In the genomic region with DNA sequence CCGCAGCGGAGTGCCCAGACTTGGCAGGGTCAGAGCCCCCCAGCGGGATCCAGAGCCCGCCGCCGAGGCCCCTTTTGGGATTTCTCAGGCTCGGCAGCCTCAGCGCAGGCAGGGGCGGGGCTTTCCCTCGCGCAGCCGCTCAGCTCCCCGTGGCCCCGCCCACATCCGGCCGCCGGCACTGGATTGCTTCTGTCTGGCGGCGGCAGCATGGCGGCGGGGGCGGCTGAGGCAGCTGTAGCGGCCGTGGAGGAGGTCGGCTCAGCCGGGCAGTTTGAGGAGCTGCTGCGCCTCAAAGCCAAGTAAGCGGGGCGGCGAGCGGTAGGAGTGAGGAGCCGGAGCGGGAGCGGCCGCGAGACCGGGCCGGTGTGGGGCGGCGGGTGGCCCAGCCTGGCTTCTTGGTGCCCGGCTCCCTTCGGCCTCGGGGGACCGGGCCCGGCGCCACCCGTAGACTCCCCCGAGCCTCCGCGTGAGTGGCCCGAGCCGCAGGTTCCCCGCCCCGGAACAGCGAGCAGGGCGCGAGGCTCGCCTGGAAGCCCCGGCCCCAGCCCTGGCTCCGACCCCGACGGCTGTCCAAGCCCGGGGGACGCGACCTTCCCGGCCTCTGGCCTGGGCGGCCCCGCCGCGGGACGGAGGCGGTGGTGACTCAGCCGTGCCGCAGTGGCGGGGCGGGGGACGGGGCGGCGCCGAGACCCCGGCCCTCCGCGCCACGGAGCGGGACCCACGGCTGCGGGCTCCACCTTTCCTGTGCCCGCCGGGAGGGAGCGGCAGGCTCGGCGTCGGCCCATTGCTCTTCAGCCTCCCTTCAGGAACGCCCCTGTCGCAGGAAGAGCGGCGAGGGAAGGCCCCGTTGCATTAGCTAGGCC, we compare ENCODE assay signal across 8 cellular contexts. TPM values are rescaled to one million over a fixed set of nuclear protein-coding genes. Genes with fewer than 3 reads are reported as not detected.
DNase-seq lines count a peak whose midpoint lies in the region; ATAC-seq and TF ChIP-seq lines count a peak whose summit lies in the region.

A gene (plus strand): TSS at position 178 of the 863 bp plus-strand sequence. CDS start 30 bp downstream, at position 208.

- peaks cover 56% of the 10 kb centered on the region for H3K79me2 ChIP-seq in DND-41 (ENCODE audit: insufficient read depth, low read length)
- peaks cover 42% of the 10 kb centered on the region for H3K79me2 ChIP-seq in neural cell (replicated peaks; ENCODE audit: insufficient read depth, low read length)

- H3K4me1 ChIP-seq in DND-41 (ENCODE audit: insufficient read depth, low read length) (peaks cover 42% of the 10 kb centered on the region), RWPE2 (ENCODE audit: insufficient read depth, poor library complexity, severe bottlenecking) (peaks cover 29% of the 10 kb centered on the region), stomach (peaks cover 24 to 54% (median 43%) of the 10 kb centered on the region in 4 donors)

- no peaks in the 10 kb centered on the region for H3K27me3 ChIP-seq in DND-41 (ENCODE audit: insufficient read depth, low read length, poor library complexity)
- no peaks in the 10 kb centered on the region for H3K27me3 ChIP-seq in RWPE2 (ENCODE audit: insufficient read depth, poor library complexity, severe bottlenecking)
- no peaks in the 10 kb centered on the region for H3K27me3 ChIP-seq in neural cell (ENCODE audit: insufficient read depth, low read depth, low read length)
- peaks cover 0 to 8% (median 0%) of the 10 kb centered on the region in 3 donors for H3K27me3 ChIP-seq in stomach

- intact Hi-C loops in stomach (cut with DNase I; ENCODE audit: low total_unique reads): no loop called here

- DNase-seq in DND-41 (peak; percentile 88), KG1 (lab: John Stamatoyannopoulos, UW) (peak; percentile 69), RWPE2 (ENCODE audit: low spot score) (peak; percentile 85), activated gamma-delta T cell (lab: John Stamatoyannopoulos, UW) (peak; percentile 82), fibroblast of the conjunctiva (ENCODE audit: low read depth) (peak; percentile 52), stomach (peak; percentile 92)

- H3K9me2 ChIP-seq in neural cell (ENCODE audit: insufficient read depth, low read length): no peaks in the 10 kb centered on the region

- H2AFZ ChIP-seq in DND-41 (ENCODE audit: low read depth, low read length) (peak within 1 kb of the TSS; percentile 99), neural cell (ENCODE audit: low read depth, low read length) (peak within 1 kb of the TSS; percentile 96)

- peak within 1 kb of the TSS; percentile 81 for H3K27ac ChIP-seq in DND-41 (ENCODE audit: low read length)
- H3K27ac ChIP-seq in RWPE2 (ENCODE audit: poor library complexity, severe bottlenecking): peak within 1 kb of the TSS; percentile 78
- H3K27ac ChIP-seq in neural cell (ENCODE audit: low read length): peak within 1 kb of the TSS; percentile 67
- peak within 1 kb of the TSS; percentile 88 to 91 (median 89) for H3K27ac ChIP-seq in stomach

- H3K9ac ChIP-seq in DND-41 (ENCODE audit: low read depth, low read length): peak within 1 kb of the TSS; percentile 90
- H3K9ac ChIP-seq in neural cell (ENCODE audit: low read length): peak within 1 kb of the TSS; percentile 79

- TF ChIP-seq RAD21 in neural cell (conservative IDR thresholded peaks at IDR 0.05): peak; percentile 37

- H3K36me3 ChIP-seq in DND-41 (ENCODE audit: insufficient read depth, low read length): peaks cover 12% of the 10 kb centered on the region
- peaks cover 37% of the 10 kb centered on the region for H3K36me3 ChIP-seq in RWPE2 (ENCODE audit: low read depth)
- H3K36me3 ChIP-seq in neural cell (ENCODE audit: insufficient read depth, low read length): no peaks in the 10 kb centered on the region
- H3K36me3 ChIP-seq in stomach: no peaks in the 10 kb centered on the region

- TF ChIP-seq CTCF in DND-41 (IDR thresholded peaks at IDR 0.05; ENCODE audit: borderline replicate concordance, extremely low read depth, low read length, poor library complexity, severe bottlenecking) (no peak), RWPE2 (IDR thresholded peaks at IDR 0.05; ENCODE audit: poor library complexity, severe bottlenecking) (no peak), neural cell (IDR thresholded peaks at IDR 0.05; ENCODE audit: poor library complexity, severe bottlenecking) (no peak), stomach (IDR thresholded peaks at IDR 0.05) (no peak)

- H3K9me3 ChIP-seq in DND-41 (ENCODE audit: insufficient read depth, low read length, severe bottlenecking) (no peaks in the 10 kb centered on the region), RWPE2 (ENCODE audit: severe bottlenecking) (no peaks in the 10 kb centered on the region), neural cell (ENCODE audit: low read length) (no peaks in the 10 kb centered on the region), stomach (no peaks in the 10 kb centered on the region)

- no peaks in the 10 kb centered on the region for H3F3A ChIP-seq in neural cell (ENCODE audit: insufficient read depth, low read length, poor library complexity, severe bottlenecking)

- TF ChIP-seq POLR2A in stomach (IDR thresholded peaks at IDR 0.05): no peak

- H4K20me1 ChIP-seq in DND-41 (ENCODE audit: insufficient read depth, low read length) (peaks cover 39% of the 10 kb centered on the region), neural cell (ENCODE audit: insufficient read depth) (no peaks in the 10 kb centered on the region)

- H3K4me3 ChIP-seq in DND-41 (ENCODE audit: low read depth in 1 of 2, low read length in 2 of 2) (peak within 1 kb of the TSS; percentile 98 to 99), RWPE2 (ENCODE audit: severe bottlenecking) (peak within 1 kb of the TSS; percentile 87), neural cell (ENCODE audit: low read length) (peak within 1 kb of the TSS; percentile 91), stomach (peak within 1 kb of the TSS; percentile 98 to 100 (median 98))

- 0 to 1% (median 0%) methylated on average over 24 to 98 of the region's 98 CpGs for WGBS in stomach, 5 donors

- H3K4me2 ChIP-seq in DND-41 (ENCODE audit: insufficient read depth, low read length) (peak within 1 kb of the TSS; percentile 99), neural cell (ENCODE audit: low read length) (peak within 1 kb of the TSS; percentile 93)

- ATAC-seq in DND-41 (ENCODE audit: insufficient read depth, low read depth): peak; percentile 88
- peak; percentile 79 for ATAC-seq in GM21619 (IDR thresholded peaks at IDR 0.05; ENCODE audit: unreplicated experiment)
- ATAC-seq in RWPE2 (ENCODE audit: low read depth): peak; percentile 75

- peak; percentile 29 for TF ChIP-seq EP300 in neural cell (conservative IDR thresholded peaks at IDR 0.05; ENCODE audit: poor library complexity, severe bottlenecking)
- TF ChIP-seq EP300 in stomach (IDR thresholded peaks at IDR 0.05): no peak

TF ChIP-seq in neural cell, 6 proteins besides CTCF, POLR2A, EP300 and RAD21:
- peak; percentile 91 for TF ChIP-seq POLR2AphosphoS5 (IDR thresholded peaks at IDR 0.05)
- peak; percentile 34 for TF ChIP-seq SMC3 (conservative IDR thresholded peaks at IDR 0.05; ENCODE audit: poor library complexity)
- TF ChIP-seq TAF1 (IDR thresholded peaks at IDR 0.05; ENCODE audit: low read depth): peak; percentile 91
- TF ChIP-seq EZH2 (IDR thresholded peaks at IDR 0.05; ENCODE audit: borderline replicate concordance, insufficient read depth, low read length, poor library complexity, severe bottlenecking): no peak
- peak; percentile 92 for TF ChIP-seq MXI1 (conservative IDR thresholded peaks at IDR 0.05; ENCODE audit: poor library complexity, severe bottlenecking)
- TF ChIP-seq, protein P1, sequence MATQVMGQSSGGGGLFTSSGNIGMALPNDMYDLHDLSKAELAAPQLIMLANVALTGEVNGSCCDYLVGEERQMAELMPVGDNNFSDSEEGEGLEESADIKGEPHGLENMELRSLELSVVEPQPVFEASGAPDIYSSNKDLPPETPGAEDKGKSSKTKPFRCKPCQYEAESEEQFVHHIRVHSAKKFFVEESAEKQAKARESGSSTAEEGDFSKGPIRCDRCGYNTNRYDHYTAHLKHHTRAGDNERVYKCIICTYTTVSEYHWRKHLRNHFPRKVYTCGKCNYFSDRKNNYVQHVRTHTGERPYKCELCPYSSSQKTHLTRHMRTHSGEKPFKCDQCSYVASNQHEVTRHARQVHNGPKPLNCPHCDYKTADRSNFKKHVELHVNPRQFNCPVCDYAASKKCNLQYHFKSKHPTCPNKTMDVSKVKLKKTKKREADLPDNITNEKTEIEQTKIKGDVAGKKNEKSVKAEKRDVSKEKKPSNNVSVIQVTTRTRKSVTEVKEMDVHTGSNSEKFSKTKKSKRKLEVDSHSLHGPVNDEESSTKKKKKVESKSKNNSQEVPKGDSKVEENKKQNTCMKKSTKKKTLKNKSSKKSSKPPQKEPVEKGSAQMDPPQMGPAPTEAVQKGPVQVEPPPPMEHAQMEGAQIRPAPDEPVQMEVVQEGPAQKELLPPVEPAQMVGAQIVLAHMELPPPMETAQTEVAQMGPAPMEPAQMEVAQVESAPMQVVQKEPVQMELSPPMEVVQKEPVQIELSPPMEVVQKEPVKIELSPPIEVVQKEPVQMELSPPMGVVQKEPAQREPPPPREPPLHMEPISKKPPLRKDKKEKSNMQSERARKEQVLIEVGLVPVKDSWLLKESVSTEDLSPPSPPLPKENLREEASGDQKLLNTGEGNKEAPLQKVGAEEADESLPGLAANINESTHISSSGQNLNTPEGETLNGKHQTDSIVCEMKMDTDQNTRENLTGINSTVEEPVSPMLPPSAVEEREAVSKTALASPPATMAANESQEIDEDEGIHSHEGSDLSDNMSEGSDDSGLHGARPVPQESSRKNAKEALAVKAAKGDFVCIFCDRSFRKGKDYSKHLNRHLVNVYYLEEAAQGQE (IDR thresholded peaks at IDR 0.05; ENCODE audit: borderline replicate concordance): peak; percentile 56

RNA-seq across cellular contexts. Expression of the gene that starts here (rescaled TPM):
- polyA plus RNA-seq in neural cell (118 and 170 TPM in 2 replicates), stomach (10 to 100 TPM; 59.9 to 80.2 (median 72.0) TPM)
- polyA minus RNA-seq in neural cell: 52.8 and 60.3 TPM in 2 replicates
- 10 to 100 TPM in 4 of 5 donors, 1 to 10 TPM in 1; 1.2 to 80.5 (median 34.2) TPM for total RNA-seq in stomach

Comparison
In these comparisons a context has a peak if more than half of its experiments do, and no peak if none do; other contexts are left out.
1. Peak in every context shown above with its lines: DNase-seq, ATAC-seq, H3K4me3 ChIP-seq and H3K27ac ChIP-seq.